8 cellular contexts compared by ENCODE assay signal in the genomic region with DNA sequence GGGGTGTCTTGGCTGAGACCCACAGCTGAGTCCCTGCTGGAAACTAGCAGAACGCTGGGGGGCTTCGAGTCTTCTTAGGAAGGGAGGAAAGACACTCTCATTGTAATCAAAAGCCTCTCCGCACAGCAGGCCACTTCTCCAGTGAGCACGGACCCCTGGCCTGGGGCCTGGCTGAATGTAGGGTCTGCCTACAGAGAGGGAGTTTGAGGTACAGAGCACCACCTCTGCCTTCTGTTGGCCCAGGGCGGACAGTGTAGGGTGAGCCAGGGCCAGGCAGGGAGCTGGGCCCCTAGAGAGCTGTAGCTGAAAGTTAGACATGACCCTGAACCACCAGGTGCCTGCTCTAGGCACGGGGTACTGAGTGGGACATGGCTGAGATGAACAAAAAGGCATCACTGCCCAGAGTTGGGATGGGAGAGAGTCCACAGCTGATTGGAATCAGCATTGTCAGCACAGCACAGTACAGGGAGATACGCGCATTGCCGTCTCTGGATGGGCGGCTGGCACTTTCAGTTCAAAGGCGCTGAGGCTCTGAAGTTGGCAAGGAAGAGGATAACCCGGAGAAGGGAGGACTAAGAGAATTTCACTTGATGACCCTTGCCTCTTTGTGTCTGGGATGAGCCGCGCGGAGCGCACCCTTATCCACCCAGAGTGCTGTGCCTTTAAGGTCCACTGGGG. TPM values are rescaled to one million over a fixed set of nuclear protein-coding genes. Genes with fewer than 3 reads are reported as not detected.
DNase-seq lines count a peak whose midpoint lies in the region; ATAC-seq and TF ChIP-seq lines count a peak whose summit lies in the region.

No MANE protein-coding gene starts in this region.

- peaks cover 8% of the 10 kb centered on the region for H3K9me3 Mint-ChIP-seq in activated CD8-positive, alpha-beta T cell treated with anti-CD3 and anti-CD28 coated beads for 36 hours

- no peak for TF ChIP-seq CTCF in activated CD8-positive, alpha-beta T cell treated with anti-CD3 and anti-CD28 coated beads for 36 hours (IDR thresholded peaks at IDR 0.05)
- peak in 3 of 5 experiments; percentile 25 to 62 (median 50) for TF ChIP-seq CTCF in tibial nerve (IDR thresholded peaks at IDR 0.05)

- H3K27ac Mint-ChIP-seq in activated CD8-positive, alpha-beta T cell treated with anti-CD3 and anti-CD28 coated beads for 36 hours = no peak overlapping the region

- no peak for TF ChIP-seq POLR2A in tibial nerve (IDR thresholded peaks at IDR 0.05)

- intact Hi-C loops in activated CD8-positive, alpha-beta T cell treated with anti-CD3 and anti-CD28 coated beads for 36 hours (cut with micrococcal nuclease) = loop anchor here (5.0 kb wide), 1 partner anchor 367 kb away; no protein-coding TSS in a partner anchor

- peaks cover 38% of the 10 kb centered on the region for H3K27me3 Mint-ChIP-seq in activated CD8-positive, alpha-beta T cell treated with anti-CD3 and anti-CD28 coated beads for 36 hours

- ATAC-seq in GM18867 (IDR thresholded peaks at IDR 0.05; ENCODE audit: unreplicated experiment) = peak; percentile 87
- ATAC-seq in HG02678 (IDR thresholded peaks at IDR 0.05; ENCODE audit: unreplicated experiment) = peak; percentile 15
- ATAC-seq in activated CD8-positive, alpha-beta T cell treated with anti-CD3 and anti-CD28 coated beads for 36 hours = peak; percentile 88

- no peaks in the 10 kb centered on the region for H3K36me3 Mint-ChIP-seq in activated CD8-positive, alpha-beta T cell treated with anti-CD3 and anti-CD28 coated beads for 36 hours (ENCODE audit: low read depth)

- H3K36me3 ChIP-seq in tibial nerve = no peaks in the 10 kb centered on the region

- peaks cover 0 to 23% (median 6%) of the 10 kb centered on the region in 4 donors for H3K4me1 ChIP-seq in tibial nerve

- CTCF ChIA-PET in activated CD8-positive, alpha-beta T cell treated with anti-CD3 and anti-CD28 coated beads for 36 hours (lab: Charles Lee) = interaction anchor here (1.0 kb wide), 2 partner anchors 15 to 27 kb away, joined by 3 to 4 read pairs; no protein-coding TSS in a partner anchor

- H3K4me3 Mint-ChIP-seq in activated CD8-positive, alpha-beta T cell treated with anti-CD3 and anti-CD28 coated beads for 36 hours = no peak overlapping the region

- no peak for TF ChIP-seq EP300 in tibial nerve (IDR thresholded peaks at IDR 0.05)

- H3K4me1 Mint-ChIP-seq in activated CD8-positive, alpha-beta T cell treated with anti-CD3 and anti-CD28 coated beads for 36 hours (ENCODE audit: low read depth) = no peaks in the 10 kb centered on the region

- H3K27ac ChIP-seq in tibial nerve = peak overlapping the region in 3 of 4 donors; percentile 4 to 80 (median 70)

- H3K4me3 ChIP-seq in iPS-18c (ENCODE audit: insufficient read depth, low read depth, low read length) (peak overlapping the region; percentile 74; the same call in 1 of the 2 replicates), tibial nerve (peak overlapping the region in 3 of 4 donors; percentile 28 to 48 (median 32))

- no peak for DNase-seq in activated CD8-positive, alpha-beta T cell treated with anti-CD3 and anti-CD28 coated beads for 36 hours
- DNase-seq in tibial nerve (ENCODE audit: low spot score in 2 of 2) (no peak), NOMO-1 (lab: John Stamatoyannopoulos, UW; ENCODE audit: unreplicated experiment in 2 of 2) (no peak), NCI-H226 (no peak), AG08395 (ENCODE audit: low spot score) (no peak)

- peaks cover 0 to 30% of the 10 kb centered on the region in 2 donors for H3K27me3 ChIP-seq in tibial nerve

- peaks cover 3% of the 10 kb centered on the region for H3K9me3 ChIP-seq in iPS-18c (ENCODE audit: control insufficient read depth, insufficient read depth, low read length)
- peaks cover 0 to 6% (median 0%) of the 10 kb centered on the region in 4 donors for H3K9me3 ChIP-seq in tibial nerve

- WGBS in tibial nerve, 2 donors = 32 to 34% methylated on average over 15 to 16 of the region's 16 CpGs

- POLR2A ChIA-PET in activated CD8-positive, alpha-beta T cell treated with anti-CD3 and anti-CD28 coated beads for 36 hours (lab: Charles Lee) = no interaction called here

RNA-seq across cellular contexts. Expression of a gene that starts 0.4 kb away (rescaled TPM):
- not detected for total RNA-seq in activated CD8-positive, alpha-beta T cell treated with anti-CD3 and anti-CD28 coated beads for 36 hours
- total RNA-seq in tibial nerve = 10 to 100 TPM; 59.4 to 91.2 (median 72.1) TPM

Comparison
In these comparisons a context has a peak if more than half of its experiments do, and no peak if none do; other contexts are left out.
1. ATAC-seq: peak in every context shown above with its lines; median percentile 88 in activated CD8-positive, alpha-beta T cell treated with anti-CD3 and anti-CD28 coated beads for 36 hours; 87 in GM18867; 15 in HG02678.
2. RNA of a gene that starts 0.4 kb away (total RNA-seq): 59.4 to 91.2 TPM in tibial nerve; not detected in activated CD8-positive, alpha-beta T cell treated with anti-CD3 and anti-CD28 coated beads for 36 hours; every median in the first group is over 10 times any median in the second.